ENCODE assay signal across 18 cellular contexts in genomic region chr3:172676208-172676920, GRCh38. TPM values are rescaled to one million over a fixed set of nuclear protein-coding genes. Genes with fewer than 3 reads are reported as not detected.
A peak's percentile ranks its signal among the peaks of the same experiment; 100 is the strongest.
DNase-seq lines count a peak whose midpoint lies in the region; ATAC-seq and TF ChIP-seq lines count a peak whose summit lies in the region.
"Had no signal": no experiment of that assay in that cellular context is flagged by ENCODE, and none has a peak within 500 bp of the region (broad histone marks: within the 10 kb centered on the region; RNA-seq: fewer than 3 reads in every experiment).

No MANE protein-coding gene starts in this region.

- H3K27ac ChIP-seq in right atrium auricular region (peak overlapping the region; percentile 71 to 78), thymus (ENCODE audit: low read depth) (peak overlapping the region; percentile 8), testis (no peak overlapping the region)

- WGBS in thymus, result 96% methylated on average over 21 of the region's 21 CpGs
- WGBS in testis, 2 donors, result 63 to 66% methylated on average over 21 of the region's 21 CpGs

- H3K4me1 ChIP-seq in right atrium auricular region, result peaks cover 0 to 45% of the 10 kb centered on the region in 2 donors
- H3K4me1 ChIP-seq in thymus (ENCODE audit: control insufficient read depth, insufficient read depth, low read length), result no peaks in the 10 kb centered on the region
- H3K4me1 ChIP-seq in testis, result peaks cover 7% of the 10 kb centered on the region
- H3K4me1 ChIP-seq: prostate gland, uterus had no signal

- no peak for TF ChIP-seq POLR2A in testis (IDR thresholded peaks at IDR 0.05)

- H3K4me1 Mint-ChIP-seq in activated naive CD8-positive, alpha-beta T cell (ENCODE audit: low read depth), result peaks cover 5% of the 10 kb centered on the region
- H3K4me1 Mint-ChIP-seq in activated naive CD8-positive, alpha-beta T cell treated with anti-CD3 and anti-CD28 coated beads, Interleukin-2, amount 50 U/mL, for 24 hours, result peaks cover 2% of the 10 kb centered on the region
- H3K4me1 Mint-ChIP-seq in chondrocyte (ENCODE audit: low read depth), result peaks cover 34% of the 10 kb centered on the region

- H3K27me3 ChIP-seq in right atrium auricular region (no peaks in the 10 kb centered on the region), thymus (ENCODE audit: control insufficient read depth, insufficient read depth) (no peaks in the 10 kb centered on the region), testis (no peaks in the 10 kb centered on the region)
- H3K27me3 ChIP-seq: uterus had no signal

- ATAC-seq in activated naive CD8-positive, alpha-beta T cell treated with anti-CD3 and anti-CD28 coated beads, Interleukin-2, amount 50 U/mL, for 24 hours, result no peak
- ATAC-seq in HG02759 (IDR thresholded peaks at IDR 0.05; ENCODE audit: unreplicated experiment), result no peak

- H3K4me3 Mint-ChIP-seq in activated naive CD8-positive, alpha-beta T cell, result no peak overlapping the region
- H3K4me3 Mint-ChIP-seq in activated naive CD8-positive, alpha-beta T cell treated with anti-CD3 and anti-CD28 coated beads, Interleukin-2, amount 50 U/mL, for 24 hours, result no peak overlapping the region
- H3K4me3 Mint-ChIP-seq in chondrocyte (ENCODE audit: unreplicated experiment), result no peak overlapping the region
- H3K4me3 Mint-ChIP-seq: natural killer cell; stimulated activated naive CD8-positive, alpha-beta T cell treated with anti-CD3 and anti-CD28 coated beads, Interleukin-15, Interleukin-2, amounts not matched to agents 100 ng/mL and 50 ng/mL, for 24 hours had no signal

- H3K27me3 Mint-ChIP-seq in activated naive CD8-positive, alpha-beta T cell, result no peaks in the 10 kb centered on the region
- H3K27me3 Mint-ChIP-seq in activated naive CD8-positive, alpha-beta T cell treated with anti-CD3 and anti-CD28 coated beads, Interleukin-2, amount 50 U/mL, for 24 hours, result no peaks in the 10 kb centered on the region
- no peaks in the 10 kb centered on the region for H3K27me3 Mint-ChIP-seq in chondrocyte (ENCODE audit: low read depth)
- H3K27me3 Mint-ChIP-seq: stimulated activated naive CD8-positive, alpha-beta T cell treated with anti-CD3 and anti-CD28 coated beads, Interleukin-15, Interleukin-2, amounts not matched to agents 100 ng/mL and 50 ng/mL, for 24 hours had no signal

- H3K36me3 ChIP-seq in right atrium auricular region (no peaks in the 10 kb centered on the region), thymus (ENCODE audit: control insufficient read depth, insufficient read depth) (no peaks in the 10 kb centered on the region), testis (ENCODE audit: low read depth, missing control alignments) (no peaks in the 10 kb centered on the region)
- H3K36me3 ChIP-seq: prostate gland, uterus had no signal

- DNase-seq in activated naive CD8-positive, alpha-beta T cell treated with anti-CD3 and anti-CD28 coated beads, Interleukin-2, amount 50 U/mL, for 24 hours, result no peak
- DNase-seq in chondrocyte (ENCODE audit: low spot score) (no peak), right atrium auricular region (ENCODE audit: low spot score) (no peak), COR-L47 (lab: John Stamatoyannopoulos, UW) (no peak), testis (no peak)
- DNase-seq: activated naive CD4-positive, alpha-beta T cell treated with anti-CD3 and anti-CD28 coated beads, Interleukin-2, amount 50 U/mL, for 16 hours; effector memory CD4-positive, alpha-beta T cell; natural killer cell; stimulated activated CD4-positive, alpha-beta T cell treated with anti-CD3 and anti-CD28 coated beads, Interleukin-15, amount 100 ng/mL, for 24 hours; uterus had no signal

- intact Hi-C loops in testis (cut with DNase I; ENCODE audit: low total_unique reads), result no loop called here

- H3K27ac Mint-ChIP-seq in activated naive CD8-positive, alpha-beta T cell, result peak overlapping the region; percentile 4
- H3K27ac Mint-ChIP-seq in activated naive CD8-positive, alpha-beta T cell treated with anti-CD3 and anti-CD28 coated beads, Interleukin-2, amount 50 U/mL, for 24 hours, result no peak overlapping the region
- H3K27ac Mint-ChIP-seq in chondrocyte (ENCODE audit: unreplicated experiment), result peak overlapping the region; percentile 86
- H3K27ac Mint-ChIP-seq: natural killer cell; stimulated activated naive CD8-positive, alpha-beta T cell treated with anti-CD3 and anti-CD28 coated beads, Interleukin-15, Interleukin-2, amounts not matched to agents 100 ng/mL and 50 ng/mL, for 24 hours had no signal

- peaks cover 5% of the 10 kb centered on the region for H3K36me3 Mint-ChIP-seq in activated naive CD8-positive, alpha-beta T cell
- no peaks in the 10 kb centered on the region for H3K36me3 Mint-ChIP-seq in activated naive CD8-positive, alpha-beta T cell treated with anti-CD3 and anti-CD28 coated beads, Interleukin-2, amount 50 U/mL, for 24 hours (ENCODE audit: low read depth)
- no peaks in the 10 kb centered on the region for H3K36me3 Mint-ChIP-seq in chondrocyte (ENCODE audit: low read depth)
- H3K36me3 Mint-ChIP-seq: natural killer cell had no signal

- no peaks in the 10 kb centered on the region for H3K9me3 Mint-ChIP-seq in activated naive CD8-positive, alpha-beta T cell (ENCODE audit: low read depth)
- H3K9me3 Mint-ChIP-seq in activated naive CD8-positive, alpha-beta T cell treated with anti-CD3 and anti-CD28 coated beads, Interleukin-2, amount 50 U/mL, for 24 hours, result no peaks in the 10 kb centered on the region
- no peaks in the 10 kb centered on the region for H3K9me3 Mint-ChIP-seq in chondrocyte (ENCODE audit: low read depth)
- H3K9me3 Mint-ChIP-seq: natural killer cell; stimulated activated naive CD8-positive, alpha-beta T cell treated with anti-CD3 and anti-CD28 coated beads, Interleukin-15, Interleukin-2, amounts not matched to agents 100 ng/mL and 50 ng/mL, for 24 hours had no signal

- H3K4me3 ChIP-seq in right atrium auricular region (no peak overlapping the region), thymus (ENCODE audit: low read length) (no peak overlapping the region), testis (peak overlapping the region in 1 of 2 donors; percentile 10)
- H3K4me3 ChIP-seq: A549, GM12878, lung, prostate gland, uterus had no signal

- TF ChIP-seq CTCF in chondrocyte (IDR thresholded peaks at IDR 0.05), result no peak
- no peak for TF ChIP-seq CTCF in right atrium auricular region (IDR thresholded peaks at IDR 0.05)
- no peak for TF ChIP-seq CTCF in testis (IDR thresholded peaks at IDR 0.05)

- H3K9me3 ChIP-seq in right atrium auricular region (no peaks in the 10 kb centered on the region), thymus (ENCODE audit: control insufficient read depth) (no peaks in the 10 kb centered on the region), testis (no peaks in the 10 kb centered on the region)
- H3K9me3 ChIP-seq: A549, prostate gland, uterus had no signal

RNA-seq across cellular contexts. Expression of gene NCEH1, which starts 34.5 kb away (rescaled TPM):
- total RNA-seq in chondrocyte (6.5 to 7.1 TPM (median 6.7 TPM) in 3 replicates), right atrium auricular region (10 to 100 TPM; 14.3 to 21.1 TPM), testis (1 to 10 TPM; 3.2 to 3.3 TPM)
- polyA plus RNA-seq in thymus (4.4 TPM), testis (ENCODE audit: insufficient read depth, low read depth, low replicate concordance) (3.8 TPM)

Comparison
In these comparisons a context has a peak if more than half of its experiments do, and no peak if none do; other contexts are left out.
1. H3K27ac ChIP-seq: peak in right atrium auricular region (2 of 2) and thymus (single experiment); none in testis (0 of 2).